Comparison of ENCODE assay signal across 15 cellular contexts in genomic region chr2:13650586-13651180, GRCh38.
DNase-seq lines count a peak whose midpoint lies in the region; TF ChIP-seq lines count a peak whose summit lies in the region.
"Had no signal": no experiment of that assay in that cellular context is flagged by ENCODE, and none has a peak within 500 bp of the region (broad histone marks: within the 10 kb centered on the region; RNA-seq: fewer than 3 reads in every experiment).

No MANE protein-coding gene starts in this region.

- no peak overlapping the region for H3K4me3 ChIP-seq in GM12864 (ENCODE audit: low read depth, low read length)
- H3K4me3 ChIP-seq: esophagus muscularis mucosa, ovary, suprapubic skin had no signal

- peak; percentile 23 for TF ChIP-seq CTCF in GM12864 (IDR thresholded peaks at IDR 0.05; ENCODE audit: low read depth, low read length, missing control alignments)

- DNase-seq in GM12864 (ENCODE audit: low read depth) (no peak), HT1080 (ENCODE audit: low read depth) (peak; percentile 54), SK-N-DZ (ENCODE audit: low spot score) (peak; percentile 8), lung microvascular endothelial cell (ENCODE audit: low read depth in 2 of 2) (peak; percentile 22 to 39), NCI-H146 (lab: John Stamatoyannopoulos, UW) (no peak), pons (ENCODE audit: low spot score) (no peak), foreskin melanocyte (no peak)
- DNase-seq: activated CD8-positive, alpha-beta memory T cell treated with anti-CD3 and anti-CD28 coated beads, Interleukin-2, amount 50 U/mL, for 4 hours; activated naive CD8-positive, alpha-beta T cell treated with anti-CD3 and anti-CD28 coated beads for 36 hours; GOT3; NCI-H446 treated with DMSO at 0.1 percent for 48 hours; ovary; stimulated activated CD4-positive, alpha-beta T cell treated with anti-CD3 and anti-CD28 coated beads, Interleukin-12 subunit alpha, Interleukin-12 subunit beta, amount 100 ng/mL, for 4 hours had no signal

Comparison
In these comparisons a context has a peak if more than half of its experiments do, and no peak if none do; other contexts are left out.
1. DNase-seq: peak in HT1080 (single experiment), SK-N-DZ (single experiment) and lung microvascular endothelial cell (2 of 2); none in GM12864 (single experiment), NCI-H146 (single experiment), pons (single experiment) and foreskin melanocyte (single experiment).